Comparison of ENCODE assay signal across 25 cellular contexts in the genomic region with DNA sequence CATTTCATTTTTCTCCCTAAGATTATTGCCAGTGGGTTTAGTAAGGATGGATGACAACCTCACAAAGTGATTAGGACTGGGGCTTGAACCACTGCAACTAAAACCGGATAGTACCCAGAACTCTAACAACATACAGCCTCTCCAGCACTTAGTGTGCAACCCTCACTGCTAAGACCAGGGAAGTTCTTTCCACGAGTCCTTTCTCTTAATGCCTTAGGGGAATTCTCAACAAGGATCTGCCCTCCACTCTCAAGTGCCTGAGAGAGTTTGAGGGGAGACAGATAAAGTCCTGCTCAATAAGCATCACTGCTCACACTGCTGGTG.
DNase-seq lines count a peak whose midpoint lies in the region; ATAC-seq and TF ChIP-seq lines count a peak whose summit lies in the region.
"Had no signal": no experiment of that assay in that cellular context is flagged by ENCODE, and none has a peak within 500 bp of the region (broad histone marks: within the 10 kb centered on the region; RNA-seq: fewer than 3 reads in every experiment).

No MANE protein-coding gene starts in this region.

- H3F3A ChIP-seq in SK-N-SH (replicated peaks; ENCODE audit: insufficient read depth): peaks cover 14% of the 10 kb centered on the region

- H3K4me1 ChIP-seq in left ventricle myocardium inferior (peaks cover 87% of the 10 kb centered on the region), SK-N-SH (ENCODE audit: control insufficient read depth in 1 of 2, insufficient read depth in 2 of 2, low read depth in 1 of 2, low read length in 1 of 2) (peaks cover 5 to 26% of the 10 kb centered on the region in 2 experiments; a peak in 3 of 4 replicates), fibroblast of lung (ENCODE audit: control insufficient read depth, extremely low read depth, insufficient read depth, low read length) (peaks cover 7% of the 10 kb centered on the region), spleen (peaks cover 0 to 23% (median 1%) of the 10 kb centered on the region in 6 donors)
- H3K4me1 ChIP-seq: Peyer's patch had no signal

- no peak for TF ChIP-seq RAD21 in SK-N-SH (IDR thresholded peaks at IDR 0.05; ENCODE audit: low read length)

- CTCF ChIA-PET in SK-N-SH (lab: Yijun Ruan, JAX): no interaction called here

- peak overlapping the region; percentile 76 for H3K27ac ChIP-seq in left ventricle myocardium inferior (replicated peaks)
- peak overlapping the region; percentile 43 to 74 for H3K27ac ChIP-seq in SK-N-SH (ENCODE audit: low read depth in 2 of 2, low read length in 1 of 2)
- no peak overlapping the region for H3K27ac ChIP-seq in fibroblast of lung (ENCODE audit: insufficient read depth, low read length)
- peak overlapping the region in 6 of 8 donors; percentile 9 to 43 (median 18) for H3K27ac ChIP-seq in spleen
- H3K27ac ChIP-seq: C4-2B, dorsolateral prefrontal cortex, epithelial cell of prostate, Peyer's patch, tibial artery, WERI-Rb-1 had no signal

- H3K9me2 ChIP-seq in SK-N-SH: no peaks in the 10 kb centered on the region

- H3K4me3 ChIP-seq in left ventricle myocardium inferior: no peak overlapping the region
- H3K4me3 ChIP-seq in SK-N-SH (ENCODE audit: low read depth in 2 of 2, low read length in 1 of 2): no peak overlapping the region
- H3K4me3 ChIP-seq in fibroblast of lung (replicated peaks in 1 of 4; ENCODE audit: control extremely low read depth in 1 of 4, insufficient read depth in 1 of 4, low read depth in 3 of 4, low read length in 4 of 4): no peak overlapping the region
- H3K4me3 ChIP-seq in spleen: no peak overlapping the region
- H3K4me3 ChIP-seq: dorsolateral prefrontal cortex, MG63, Peyer's patch, sigmoid colon, tibial artery had no signal

- H3K9me3 ChIP-seq in left ventricle myocardium inferior (replicated peaks) (no peaks in the 10 kb centered on the region), SK-N-SH (no peaks in the 10 kb centered on the region), fibroblast of lung (ENCODE audit: control insufficient read depth, insufficient read depth, low read depth, low read length) (no peaks in the 10 kb centered on the region), spleen (no peaks in the 10 kb centered on the region)
- H3K9me3 ChIP-seq: MG63, Peyer's patch, sigmoid colon, tibial artery had no signal

- H3K9ac ChIP-seq in SK-N-SH: no peak overlapping the region; the same call in 1 of the 2 replicates
- no peak overlapping the region for H3K9ac ChIP-seq in fibroblast of lung (ENCODE audit: insufficient read depth, low read length)

- H3K27me3 ChIP-seq in left ventricle myocardium inferior (ENCODE audit: low read depth) (no peaks in the 10 kb centered on the region), SK-N-SH (ENCODE audit: insufficient read depth) (no peaks in the 10 kb centered on the region), fibroblast of lung (ENCODE audit: control insufficient read depth, insufficient read depth, low read length) (no peaks in the 10 kb centered on the region), spleen (replicated peaks in 1 of 7) (no peaks in the 10 kb centered on the region)
- H3K27me3 ChIP-seq: MG63, Peyer's patch, sigmoid colon, tibial artery had no signal

- ATAC-seq in Right ventricle myocardium inferior (no peak), HG03135 (IDR thresholded peaks at IDR 0.05; ENCODE audit: unreplicated experiment) (no peak), GM21619 (IDR thresholded peaks at IDR 0.05; ENCODE audit: unreplicated experiment) (no peak)
- ATAC-seq: natural killer cell; stimulated activated naive CD8-positive, alpha-beta T cell treated with anti-CD3 and anti-CD28 coated beads, Interleukin-15, amount 100 ng/mL, for 72 hours had no signal

- no peak for TF ChIP-seq POLR2A in spleen (IDR thresholded peaks at IDR 0.05)

- H2AFZ ChIP-seq in SK-N-SH (ENCODE audit: low read depth) (no peak overlapping the region), fibroblast of lung (ENCODE audit: low read length) (no peak overlapping the region)

- H4K20me1 ChIP-seq in SK-N-SH (ENCODE audit: insufficient read depth): no peaks in the 10 kb centered on the region
- no peaks in the 10 kb centered on the region for H4K20me1 ChIP-seq in fibroblast of lung (ENCODE audit: control insufficient read depth, extremely low read depth, insufficient read depth, low read length)

- H3K36me3 ChIP-seq in left ventricle myocardium inferior (peaks cover 31% of the 10 kb centered on the region), SK-N-SH (replicated peaks in 1 of 2; ENCODE audit: control insufficient read depth in 1 of 2, insufficient read depth in 2 of 2, low read length in 1 of 2) (peaks cover 9 to 59% of the 10 kb centered on the region in 2 experiments), fibroblast of lung (ENCODE audit: control insufficient read depth, insufficient read depth, low read length) (peaks cover 9% of the 10 kb centered on the region), spleen (peaks cover 0 to 16% (median 5%) of the 10 kb centered on the region in 6 donors)
- H3K36me3 ChIP-seq: MG63, WERI-Rb-1 had no signal

- 88% methylated on average over 2 of the region's 2 CpGs for WGBS in SK-N-SH (ENCODE audit: low lambda C conversion rate)
- WGBS in spleen, 5 donors: 44 to 67% (median 64%) methylated on average over 2 of the region's 2 CpGs

- peaks cover 71% of the 10 kb centered on the region for H3K79me2 ChIP-seq in SK-N-SH (ENCODE audit: insufficient read depth)
- peaks cover 56% of the 10 kb centered on the region for H3K79me2 ChIP-seq in fibroblast of lung (ENCODE audit: control insufficient read depth, insufficient read depth, low read length)

- POLR2A ChIA-PET in SK-N-SH (lab: Yijun Ruan, JAX): no interaction called here

- TF ChIP-seq CTCF in left ventricle myocardium inferior (IDR thresholded peaks at IDR 0.05; ENCODE audit: borderline replicate concordance): no peak
- no peak for TF ChIP-seq CTCF in SK-N-SH (IDR thresholded peaks at IDR 0.05)
- TF ChIP-seq CTCF in fibroblast of lung (conservative IDR thresholded peaks at IDR 0.05 in 1 of 2, IDR thresholded peaks at IDR 0.05 in 1 of 2; ENCODE audit: low read depth in 1 of 2, low read length in 2 of 2): no peak
- TF ChIP-seq CTCF in spleen (IDR thresholded peaks at IDR 0.05 in 8 of 11, conservative IDR thresholded peaks at IDR 0.05 in 3 of 11): no peak

- H3K4me2 ChIP-seq in SK-N-SH (peak overlapping the region; percentile 16; the same call in 1 of the 2 replicates), fibroblast of lung (ENCODE audit: extremely low read depth, insufficient read depth, low read length) (peak overlapping the region; percentile 16)

- intact Hi-C loops in left ventricle myocardium inferior (cut with micrococcal nuclease) (no loop called here), Right ventricle myocardium inferior (cut with DNase I) (loop anchor here (5.0 kb wide), 1 partner anchor 33 kb away; no protein-coding TSS in a partner anchor), spleen (cut with DNase I; ENCODE audit: low total_unique reads) (no loop called here)

- DNase-seq in left ventricle myocardium inferior (no peak), Right ventricle myocardium inferior (ENCODE audit: missing footprints) (no peak), SK-N-SH (no peak), fibroblast of lung (ENCODE audit: low read depth in 2 of 2) (no peak), spleen (no peak), AML-193 (lab: John Stamatoyannopoulos, UW) (no peak)
- DNase-seq: activated CD4-positive, alpha-beta T cell treated with anti-CD3 and anti-CD28 coated beads, Interleukin-2, amount 50 U/mL, for 1 hour; anterior cingulate cortex; Calu3; dorsolateral prefrontal cortex; foreskin melanocyte; hippocampal formation; immature natural killer cell; MG63; natural killer cell; NCI-H2081 treated with DMSO at 0.1 percent for 48 hours; Peyer's patch; sigmoid colon; stimulated activated naive CD8-positive, alpha-beta T cell treated with anti-CD3 and anti-CD28 coated beads, Interleukin-15, amount 100 ng/mL, for 72 hours; tibial artery; WERI-Rb-1 had no signal

- TF ChIP-seq EP300 in SK-N-SH (IDR thresholded peaks at IDR 0.05; ENCODE audit: borderline replicate concordance in 1 of 2, low read depth in 1 of 2, low read length in 1 of 2): no peak

TF ChIP-seq in SK-N-SH, 30 proteins besides CTCF, POLR2A, EP300 and RAD21 (continues in another document):
- TF ChIP-seq MEF2A (IDR thresholded peaks at IDR 0.05; ENCODE audit: borderline replicate concordance, low read depth) (no peak), POLR2AphosphoS5 (IDR thresholded peaks at IDR 0.05; ENCODE audit: low read depth, low read length) (no peak), FOXJ3 (CRISPR knock-in tag; IDR thresholded peaks at IDR 0.05) (no peak), RXRA (IDR thresholded peaks at IDR 0.05; ENCODE audit: borderline replicate concordance, low read depth) (no peak), GATA2 (CRISPR knock-in tag; IDR thresholded peaks at IDR 0.05) (no peak), FOSL2 (IDR thresholded peaks at IDR 0.05; ENCODE audit: borderline replicate concordance, low read depth) (no peak), GABPA (IDR thresholded peaks at IDR 0.05; ENCODE audit: low read depth) (no peak), EZH2phosphoT487 (IDR thresholded peaks at IDR 0.05; ENCODE audit: borderline replicate concordance, low read depth) (no peak), RCOR1 (IDR thresholded peaks at IDR 0.05; ENCODE audit: low read length) (no peak)
- TF ChIP-seq, protein P1, sequence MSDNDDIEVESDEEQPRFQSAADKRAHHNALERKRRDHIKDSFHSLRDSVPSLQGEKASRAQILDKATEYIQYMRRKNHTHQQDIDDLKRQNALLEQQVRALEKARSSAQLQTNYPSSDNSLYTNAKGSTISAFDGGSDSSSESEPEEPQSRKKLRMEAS (IDR thresholded peaks at IDR 0.05; ENCODE audit: low read depth): no peak
- TF ChIP-seq, protein P2, sequence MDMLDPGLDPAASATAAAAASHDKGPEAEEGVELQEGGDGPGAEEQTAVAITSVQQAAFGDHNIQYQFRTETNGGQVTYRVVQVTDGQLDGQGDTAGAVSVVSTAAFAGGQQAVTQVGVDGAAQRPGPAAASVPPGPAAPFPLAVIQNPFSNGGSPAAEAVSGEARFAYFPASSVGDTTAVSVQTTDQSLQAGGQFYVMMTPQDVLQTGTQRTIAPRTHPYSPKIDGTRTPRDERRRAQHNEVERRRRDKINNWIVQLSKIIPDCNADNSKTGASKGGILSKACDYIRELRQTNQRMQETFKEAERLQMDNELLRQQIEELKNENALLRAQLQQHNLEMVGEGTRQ (IDR thresholded peaks at IDR 0.05; ENCODE audit: borderline replicate concordance, low read depth, low read length): no peak
- TF ChIP-seq, protein P3, sequence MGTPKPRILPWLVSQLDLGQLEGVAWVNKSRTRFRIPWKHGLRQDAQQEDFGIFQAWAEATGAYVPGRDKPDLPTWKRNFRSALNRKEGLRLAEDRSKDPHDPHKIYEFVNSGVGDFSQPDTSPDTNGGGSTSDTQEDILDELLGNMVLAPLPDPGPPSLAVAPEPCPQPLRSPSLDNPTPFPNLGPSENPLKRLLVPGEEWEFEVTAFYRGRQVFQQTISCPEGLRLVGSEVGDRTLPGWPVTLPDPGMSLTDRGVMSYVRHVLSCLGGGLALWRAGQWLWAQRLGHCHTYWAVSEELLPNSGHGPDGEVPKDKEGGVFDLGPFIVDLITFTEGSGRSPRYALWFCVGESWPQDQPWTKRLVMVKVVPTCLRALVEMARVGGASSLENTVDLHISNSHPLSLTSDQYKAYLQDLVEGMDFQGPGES (IDR thresholded peaks at IDR 0.05; ENCODE audit: low read depth, low read length): no peak
